In the genomic region with DNA sequence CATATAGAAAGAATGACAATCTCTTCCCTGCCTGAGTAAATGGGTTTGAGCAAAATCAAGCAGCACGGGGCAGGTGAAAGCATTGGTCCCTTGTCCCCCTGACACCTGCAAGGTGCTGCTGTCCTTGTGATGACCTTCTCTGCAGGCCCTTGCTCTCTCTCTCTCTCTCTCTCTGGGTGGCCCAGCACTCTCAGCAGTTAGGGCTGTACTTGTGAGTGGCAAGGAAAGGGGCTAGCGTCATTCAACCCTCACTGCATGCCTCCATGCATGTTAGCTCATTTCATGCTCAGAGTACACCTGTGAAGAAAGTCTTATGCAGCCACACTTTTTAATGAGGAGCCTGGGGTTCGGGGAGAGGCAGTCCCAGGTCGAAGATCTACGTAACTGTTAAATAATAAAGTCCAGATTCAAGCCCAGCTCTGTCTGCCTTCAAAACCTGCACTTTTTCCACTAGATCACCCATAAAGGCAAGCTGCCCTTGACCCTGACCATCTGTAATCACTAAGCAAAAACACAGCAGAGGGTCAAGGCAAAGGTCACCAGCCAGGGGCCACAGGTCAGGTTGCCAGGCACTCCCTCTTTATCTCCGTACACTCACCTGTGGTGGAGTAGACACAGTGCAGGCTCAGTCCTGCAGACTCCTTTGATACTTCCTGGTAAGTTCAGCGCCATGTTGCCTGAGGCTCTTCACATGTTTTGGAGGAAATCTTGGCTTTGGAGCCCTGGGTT, we compare ENCODE assay signal across 1 cellular context.
A peak's percentile ranks its signal among the peaks of the same experiment; 100 is the strongest.
TF ChIP-seq lines count a peak whose summit lies in the region.

No MANE protein-coding gene starts in this region.

TF ChIP-seq in HepG2, 621 proteins besides CTCF, POLR2A, EP300 and RAD21 (continued from another document and continues in another):
- TF ChIP-seq, protein P1, sequence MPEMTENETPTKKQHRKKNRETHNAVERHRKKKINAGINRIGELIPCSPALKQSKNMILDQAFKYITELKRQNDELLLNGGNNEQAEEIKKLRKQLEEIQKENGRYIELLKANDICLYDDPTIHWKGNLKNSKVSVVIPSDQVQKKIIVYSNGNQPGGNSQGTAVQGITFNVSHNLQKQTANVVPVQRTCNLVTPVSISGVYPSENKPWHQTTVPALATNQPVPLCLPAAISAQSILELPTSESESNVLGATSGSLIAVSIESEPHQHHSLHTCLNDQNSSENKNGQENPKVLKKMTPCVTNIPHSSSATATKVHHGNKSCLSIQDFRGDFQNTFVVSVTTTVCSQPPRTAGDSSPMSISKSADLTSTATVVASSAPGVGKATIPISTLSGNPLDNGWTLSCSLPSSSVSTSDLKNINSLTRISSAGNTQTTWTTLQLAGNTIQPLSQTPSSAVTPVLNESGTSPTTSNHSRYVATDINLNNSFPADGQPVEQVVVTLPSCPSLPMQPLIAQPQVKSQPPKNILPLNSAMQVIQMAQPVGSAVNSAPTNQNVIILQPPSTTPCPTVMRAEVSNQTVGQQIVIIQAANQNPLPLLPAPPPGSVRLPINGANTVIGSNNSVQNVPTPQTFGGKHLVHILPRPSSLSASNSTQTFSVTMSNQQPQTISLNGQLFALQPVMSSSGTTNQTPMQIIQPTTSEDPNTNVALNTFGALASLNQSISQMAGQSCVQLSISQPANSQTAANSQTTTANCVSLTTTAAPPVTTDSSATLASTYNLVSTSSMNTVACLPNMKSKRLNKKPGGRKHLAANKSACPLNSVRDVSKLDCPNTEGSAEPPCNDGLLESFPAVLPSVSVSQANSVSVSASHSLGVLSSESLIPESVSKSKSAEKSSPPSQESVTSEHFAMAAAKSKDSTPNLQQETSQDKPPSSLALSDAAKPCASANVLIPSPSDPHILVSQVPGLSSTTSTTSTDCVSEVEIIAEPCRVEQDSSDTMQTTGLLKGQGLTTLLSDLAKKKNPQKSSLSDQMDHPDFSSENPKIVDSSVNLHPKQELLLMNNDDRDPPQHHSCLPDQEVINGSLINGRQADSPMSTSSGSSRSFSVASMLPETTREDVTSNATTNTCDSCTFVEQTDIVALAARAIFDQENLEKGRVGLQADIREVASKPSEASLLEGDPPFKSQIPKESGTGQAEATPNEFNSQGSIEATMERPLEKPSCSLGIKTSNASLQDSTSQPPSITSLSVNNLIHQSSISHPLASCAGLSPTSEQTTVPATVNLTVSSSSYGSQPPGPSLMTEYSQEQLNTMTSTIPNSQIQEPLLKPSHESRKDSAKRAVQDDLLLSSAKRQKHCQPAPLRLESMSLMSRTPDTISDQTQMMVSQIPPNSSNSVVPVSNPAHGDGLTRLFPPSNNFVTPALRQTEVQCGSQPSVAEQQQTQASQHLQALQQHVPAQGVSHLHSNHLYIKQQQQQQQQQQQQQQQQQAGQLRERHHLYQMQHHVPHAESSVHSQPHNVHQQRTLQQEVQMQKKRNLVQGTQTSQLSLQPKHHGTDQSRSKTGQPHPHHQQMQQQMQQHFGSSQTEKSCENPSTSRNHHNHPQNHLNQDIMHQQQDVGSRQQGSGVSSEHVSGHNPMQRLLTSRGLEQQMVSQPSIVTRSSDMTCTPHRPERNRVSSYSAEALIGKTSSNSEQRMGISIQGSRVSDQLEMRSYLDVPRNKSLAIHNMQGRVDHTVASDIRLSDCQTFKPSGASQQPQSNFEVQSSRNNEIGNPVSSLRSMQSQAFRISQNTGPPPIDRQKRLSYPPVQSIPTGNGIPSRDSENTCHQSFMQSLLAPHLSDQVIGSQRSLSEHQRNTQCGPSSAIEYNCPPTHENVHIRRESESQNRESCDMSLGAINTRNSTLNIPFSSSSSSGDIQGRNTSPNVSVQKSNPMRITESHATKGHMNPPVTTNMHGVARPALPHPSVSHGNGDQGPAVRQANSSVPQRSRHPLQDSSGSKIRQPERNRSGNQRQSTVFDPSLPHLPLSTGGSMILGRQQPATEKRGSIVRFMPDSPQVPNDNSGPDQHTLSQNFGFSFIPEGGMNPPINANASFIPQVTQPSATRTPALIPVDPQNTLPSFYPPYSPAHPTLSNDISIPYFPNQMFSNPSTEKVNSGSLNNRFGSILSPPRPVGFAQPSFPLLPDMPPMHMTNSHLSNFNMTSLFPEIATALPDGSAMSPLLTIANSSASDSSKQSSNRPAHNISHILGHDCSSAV (CRISPR knock-in tag; IDR thresholded peaks at IDR 0.05; ENCODE audit: borderline replicate concordance), result no peak
- TF ChIP-seq FOXA1 (IDR thresholded peaks at IDR 0.05) (no peak), FOXA1 (CRISPR knock-in tag; IDR thresholded peaks at IDR 0.05) (0 out of 2 replicates have a peak, but pooled peaks have one; percentile 2), DNMT1 (CRISPR knock-in tag; IDR thresholded peaks at IDR 0.05) (no peak), ZNF788 (CRISPR knock-in tag; IDR thresholded peaks at IDR 0.05; ENCODE audit: borderline replicate concordance) (no peak), FOXJ3 (CRISPR knock-in tag; IDR thresholded peaks at IDR 0.05; ENCODE audit: borderline replicate concordance) (peak; percentile 42; the same call in 1 of the 2 replicates), ERF (CRISPR knock-in tag; IDR thresholded peaks at IDR 0.05) (0 out of 2 replicates have a peak, but pooled peaks have one; percentile 34), SIX4 (CRISPR knock-in tag; IDR thresholded peaks at IDR 0.05) (no peak), ZFP36L2 (CRISPR knock-in tag; IDR thresholded peaks at IDR 0.05) (no peak), KDM4B (CRISPR knock-in tag; IDR thresholded peaks at IDR 0.05) (no peak), ZNF883 (CRISPR knock-in tag; IDR thresholded peaks at IDR 0.05; ENCODE audit: not compliant biosample characterization) (no peak), KLF9 (CRISPR knock-in tag; IDR thresholded peaks at IDR 0.05; ENCODE audit: low read depth) (no peak), DMAP1 (CRISPR knock-in tag; IDR thresholded peaks at IDR 0.05) (no peak), ZNF605 (CRISPR knock-in tag; IDR thresholded peaks at IDR 0.05) (no peak), ZBTB7A (CRISPR knock-in tag; IDR thresholded peaks at IDR 0.05) (no peak), ZNF205 (CRISPR knock-in tag; IDR thresholded peaks at IDR 0.05) (0 out of 2 replicates have a peak, but pooled peaks have one; percentile 53), ZNF367 (CRISPR knock-in tag; IDR thresholded peaks at IDR 0.05; ENCODE audit: borderline replicate concordance) (no peak), SNRNP70 (IDR thresholded peaks at IDR 0.05; ENCODE audit: low read depth, low read length) (no peak), KMT2B (CRISPR knock-in tag; IDR thresholded peaks at IDR 0.05) (no peak), SETDB1 (CRISPR knock-in tag; IDR thresholded peaks at IDR 0.05; ENCODE audit: borderline replicate concordance) (no peak), MAFG (CRISPR knock-in tag; IDR thresholded peaks at IDR 0.05) (no peak), ZNF598 (CRISPR knock-in tag; IDR thresholded peaks at IDR 0.05; ENCODE audit: borderline replicate concordance) (no peak), ZNF850 (CRISPR knock-in tag; conservative IDR thresholded peaks at IDR 0.05) (no peak), ZNF160 (CRISPR knock-in tag; IDR thresholded peaks at IDR 0.05) (no peak), HOXA7 (CRISPR knock-in tag; IDR thresholded peaks at IDR 0.05) (no peak), ZNF430 (CRISPR knock-in tag; IDR thresholded peaks at IDR 0.05) (no peak)
- TF ChIP-seq, protein P2, sequence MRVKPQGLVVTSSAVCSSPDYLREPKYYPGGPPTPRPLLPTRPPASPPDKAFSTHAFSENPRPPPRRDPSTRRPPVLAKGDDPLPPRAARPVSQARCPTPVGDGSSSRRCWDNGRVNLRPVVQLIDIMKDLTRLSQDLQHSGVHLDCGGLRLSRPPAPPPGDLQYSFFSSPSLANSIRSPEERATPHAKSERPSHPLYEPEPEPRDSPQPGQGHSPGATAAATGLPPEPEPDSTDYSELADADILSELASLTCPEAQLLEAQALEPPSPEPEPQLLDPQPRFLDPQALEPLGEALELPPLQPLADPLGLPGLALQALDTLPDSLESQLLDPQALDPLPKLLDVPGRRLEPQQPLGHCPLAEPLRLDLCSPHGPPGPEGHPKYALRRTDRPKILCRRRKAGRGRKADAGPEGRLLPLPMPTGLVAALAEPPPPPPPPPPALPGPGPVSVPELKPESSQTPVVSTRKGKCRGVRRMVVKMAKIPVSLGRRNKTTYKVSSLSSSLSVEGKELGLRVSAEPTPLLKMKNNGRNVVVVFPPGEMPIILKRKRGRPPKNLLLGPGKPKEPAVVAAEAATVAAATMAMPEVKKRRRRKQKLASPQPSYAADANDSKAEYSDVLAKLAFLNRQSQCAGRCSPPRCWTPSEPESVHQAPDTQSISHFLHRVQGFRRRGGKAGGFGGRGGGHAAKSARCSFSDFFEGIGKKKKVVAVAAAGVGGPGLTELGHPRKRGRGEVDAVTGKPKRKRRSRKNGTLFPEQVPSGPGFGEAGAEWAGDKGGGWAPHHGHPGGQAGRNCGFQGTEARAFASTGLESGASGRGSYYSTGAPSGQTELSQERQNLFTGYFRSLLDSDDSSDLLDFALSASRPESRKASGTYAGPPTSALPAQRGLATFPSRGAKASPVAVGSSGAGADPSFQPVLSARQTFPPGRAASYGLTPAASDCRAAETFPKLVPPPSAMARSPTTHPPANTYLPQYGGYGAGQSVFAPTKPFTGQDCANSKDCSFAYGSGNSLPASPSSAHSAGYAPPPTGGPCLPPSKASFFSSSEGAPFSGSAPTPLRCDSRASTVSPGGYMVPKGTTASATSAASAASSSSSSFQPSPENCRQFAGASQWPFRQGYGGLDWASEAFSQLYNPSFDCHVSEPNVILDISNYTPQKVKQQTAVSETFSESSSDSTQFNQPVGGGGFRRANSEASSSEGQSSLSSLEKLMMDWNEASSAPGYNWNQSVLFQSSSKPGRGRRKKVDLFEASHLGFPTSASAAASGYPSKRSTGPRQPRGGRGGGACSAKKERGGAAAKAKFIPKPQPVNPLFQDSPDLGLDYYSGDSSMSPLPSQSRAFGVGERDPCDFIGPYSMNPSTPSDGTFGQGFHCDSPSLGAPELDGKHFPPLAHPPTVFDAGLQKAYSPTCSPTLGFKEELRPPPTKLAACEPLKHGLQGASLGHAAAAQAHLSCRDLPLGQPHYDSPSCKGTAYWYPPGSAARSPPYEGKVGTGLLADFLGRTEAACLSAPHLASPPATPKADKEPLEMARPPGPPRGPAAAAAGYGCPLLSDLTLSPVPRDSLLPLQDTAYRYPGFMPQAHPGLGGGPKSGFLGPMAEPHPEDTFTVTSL (CRISPR knock-in tag; IDR thresholded peaks at IDR 0.05; ENCODE audit: borderline replicate concordance), result peak; percentile 34; the same call in 1 of the 2 replicates
- TF ChIP-seq, protein P3, sequence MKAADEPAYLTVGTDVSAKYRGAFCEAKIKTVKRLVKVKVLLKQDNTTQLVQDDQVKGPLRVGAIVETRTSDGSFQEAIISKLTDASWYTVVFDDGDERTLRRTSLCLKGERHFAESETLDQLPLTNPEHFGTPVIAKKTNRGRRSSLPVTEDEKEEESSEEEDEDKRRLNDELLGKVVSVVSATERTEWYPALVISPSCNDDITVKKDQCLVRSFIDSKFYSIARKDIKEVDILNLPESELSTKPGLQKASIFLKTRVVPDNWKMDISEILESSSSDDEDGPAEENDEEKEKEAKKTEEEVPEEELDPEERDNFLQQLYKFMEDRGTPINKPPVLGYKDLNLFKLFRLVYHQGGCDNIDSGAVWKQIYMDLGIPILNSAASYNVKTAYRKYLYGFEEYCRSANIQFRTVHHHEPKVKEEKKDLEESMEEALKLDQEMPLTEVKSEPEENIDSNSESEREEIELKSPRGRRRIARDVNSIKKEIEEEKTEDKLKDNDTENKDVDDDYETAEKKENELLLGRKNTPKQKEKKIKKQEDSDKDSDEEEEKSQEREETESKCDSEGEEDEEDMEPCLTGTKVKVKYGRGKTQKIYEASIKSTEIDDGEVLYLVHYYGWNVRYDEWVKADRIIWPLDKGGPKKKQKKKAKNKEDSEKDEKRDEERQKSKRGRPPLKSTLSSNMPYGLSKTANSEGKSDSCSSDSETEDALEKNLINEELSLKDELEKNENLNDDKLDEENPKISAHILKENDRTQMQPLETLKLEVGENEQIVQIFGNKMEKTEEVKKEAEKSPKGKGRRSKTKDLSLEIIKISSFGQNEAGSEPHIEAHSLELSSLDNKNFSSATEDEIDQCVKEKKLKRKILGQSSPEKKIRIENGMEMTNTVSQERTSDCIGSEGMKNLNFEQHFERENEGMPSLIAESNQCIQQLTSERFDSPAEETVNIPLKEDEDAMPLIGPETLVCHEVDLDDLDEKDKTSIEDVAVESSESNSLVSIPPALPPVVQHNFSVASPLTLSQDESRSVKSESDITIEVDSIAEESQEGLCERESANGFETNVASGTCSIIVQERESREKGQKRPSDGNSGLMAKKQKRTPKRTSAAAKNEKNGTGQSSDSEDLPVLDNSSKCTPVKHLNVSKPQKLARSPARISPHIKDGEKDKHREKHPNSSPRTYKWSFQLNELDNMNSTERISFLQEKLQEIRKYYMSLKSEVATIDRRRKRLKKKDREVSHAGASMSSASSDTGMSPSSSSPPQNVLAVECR (CRISPR knock-in tag; IDR thresholded peaks at IDR 0.05; ENCODE audit: borderline replicate concordance), result no peak; the same call in 1 of the 2 replicates
- TF ChIP-seq, protein P4, sequence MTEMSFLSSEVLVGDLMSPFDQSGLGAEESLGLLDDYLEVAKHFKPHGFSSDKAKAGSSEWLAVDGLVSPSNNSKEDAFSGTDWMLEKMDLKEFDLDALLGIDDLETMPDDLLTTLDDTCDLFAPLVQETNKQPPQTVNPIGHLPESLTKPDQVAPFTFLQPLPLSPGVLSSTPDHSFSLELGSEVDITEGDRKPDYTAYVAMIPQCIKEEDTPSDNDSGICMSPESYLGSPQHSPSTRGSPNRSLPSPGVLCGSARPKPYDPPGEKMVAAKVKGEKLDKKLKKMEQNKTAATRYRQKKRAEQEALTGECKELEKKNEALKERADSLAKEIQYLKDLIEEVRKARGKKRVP (CRISPR knock-in tag; IDR thresholded peaks at IDR 0.05), result no peak
- TF ChIP-seq, protein P5, sequence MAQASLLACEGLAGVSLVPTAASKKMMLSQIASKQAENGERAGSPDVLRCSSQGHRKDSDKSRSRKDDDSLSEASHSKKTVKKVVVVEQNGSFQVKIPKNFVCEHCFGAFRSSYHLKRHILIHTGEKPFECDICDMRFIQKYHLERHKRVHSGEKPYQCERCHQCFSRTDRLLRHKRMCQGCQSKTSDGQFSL (CRISPR knock-in tag; IDR thresholded peaks at IDR 0.05), result no peak
- TF ChIP-seq, protein P6, sequence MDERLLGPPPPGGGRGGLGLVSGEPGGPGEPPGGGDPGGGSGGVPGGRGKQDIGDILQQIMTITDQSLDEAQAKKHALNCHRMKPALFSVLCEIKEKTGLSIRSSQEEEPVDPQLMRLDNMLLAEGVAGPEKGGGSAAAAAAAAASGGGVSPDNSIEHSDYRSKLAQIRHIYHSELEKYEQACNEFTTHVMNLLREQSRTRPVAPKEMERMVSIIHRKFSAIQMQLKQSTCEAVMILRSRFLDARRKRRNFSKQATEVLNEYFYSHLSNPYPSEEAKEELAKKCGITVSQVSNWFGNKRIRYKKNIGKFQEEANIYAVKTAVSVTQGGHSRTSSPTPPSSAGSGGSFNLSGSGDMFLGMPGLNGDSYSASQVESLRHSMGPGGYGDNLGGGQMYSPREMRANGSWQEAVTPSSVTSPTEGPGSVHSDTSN (CRISPR knock-in tag; IDR thresholded peaks at IDR 0.05), result no peak
- TF ChIP-seq, protein P7, sequence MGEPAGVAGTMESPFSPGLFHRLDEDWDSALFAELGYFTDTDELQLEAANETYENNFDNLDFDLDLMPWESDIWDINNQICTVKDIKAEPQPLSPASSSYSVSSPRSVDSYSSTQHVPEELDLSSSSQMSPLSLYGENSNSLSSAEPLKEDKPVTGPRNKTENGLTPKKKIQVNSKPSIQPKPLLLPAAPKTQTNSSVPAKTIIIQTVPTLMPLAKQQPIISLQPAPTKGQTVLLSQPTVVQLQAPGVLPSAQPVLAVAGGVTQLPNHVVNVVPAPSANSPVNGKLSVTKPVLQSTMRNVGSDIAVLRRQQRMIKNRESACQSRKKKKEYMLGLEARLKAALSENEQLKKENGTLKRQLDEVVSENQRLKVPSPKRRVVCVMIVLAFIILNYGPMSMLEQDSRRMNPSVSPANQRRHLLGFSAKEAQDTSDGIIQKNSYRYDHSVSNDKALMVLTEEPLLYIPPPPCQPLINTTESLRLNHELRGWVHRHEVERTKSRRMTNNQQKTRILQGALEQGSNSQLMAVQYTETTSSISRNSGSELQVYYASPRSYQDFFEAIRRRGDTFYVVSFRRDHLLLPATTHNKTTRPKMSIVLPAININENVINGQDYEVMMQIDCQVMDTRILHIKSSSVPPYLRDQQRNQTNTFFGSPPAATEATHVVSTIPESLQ (CRISPR knock-in tag; conservative IDR thresholded peaks at IDR 0.05), result no peak
